25 cellular contexts compared by ENCODE assay signal in the genomic region with DNA sequence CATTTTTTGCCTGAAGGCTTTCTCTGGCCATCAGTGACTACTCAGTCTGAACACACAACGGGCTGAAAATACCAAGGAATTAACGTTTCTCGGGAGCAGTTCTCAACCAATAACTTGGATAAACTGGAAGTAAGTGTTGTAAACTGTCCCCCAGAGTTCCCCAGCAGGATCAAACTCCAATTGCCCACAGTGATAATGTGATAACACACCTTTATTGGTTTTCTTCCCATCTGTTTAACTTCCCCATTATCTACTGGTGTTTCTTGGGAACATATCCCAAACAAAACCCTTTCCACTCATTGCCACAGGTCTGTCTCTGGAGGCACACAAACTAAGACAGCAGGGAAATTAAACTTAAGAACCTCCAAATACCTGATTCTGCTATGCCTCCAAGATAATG.
"Had no signal": no experiment of that assay in that cellular context is flagged by ENCODE, and none has a peak within 500 bp of the region (broad histone marks: within the 10 kb centered on the region; RNA-seq: fewer than 3 reads in every experiment).

No MANE protein-coding gene starts in this region.

- H3K27ac ChIP-seq: esophagus muscularis mucosa, foreskin keratinocyte, heart right ventricle, neural progenitor cell, parathyroid adenoma, right atrium auricular region, testis, tibial artery, upper lobe of left lung had no signal

- H3K27me3 ChIP-seq: foreskin keratinocyte, neural progenitor cell, right atrium auricular region, testis, tibial artery, upper lobe of left lung had no signal

- H3K4me1 ChIP-seq: esophagus muscularis mucosa, prostate gland, right atrium auricular region, testis, tibial artery, upper lobe of left lung had no signal

- H3K36me3 ChIP-seq: esophagus muscularis mucosa, heart right ventricle, neural progenitor cell, prostate gland, right atrium auricular region, tibial artery, upper lobe of left lung had no signal

- ATAC-seq: foreskin keratinocyte; heart right ventricle; left lobe of liver; naive thymus-derived CD4-positive, alpha-beta T cell; sciatic nerve; stimulated activated effector memory CD8-positive, alpha-beta T cell treated with anti-CD3 and anti-CD28 coated beads, Interleukin-12 subunit alpha, Interleukin-12 subunit beta, amount 100 ng/mL, for 72 hours; stimulated activated naive CD8-positive, alpha-beta T cell treated with anti-CD3 and anti-CD28 coated beads, Interleukin-15, Interleukin-2, amounts not matched to agents 100 U/mL and 50 U/mL, for 24 hours had no signal

- H3K4me3 ChIP-seq: esophagus muscularis mucosa, heart right ventricle, lung, neural progenitor cell, prostate gland, right atrium auricular region, testis, tibial artery, upper lobe of left lung had no signal

- H3K9ac ChIP-seq: neural progenitor cell, parathyroid adenoma had no signal

- H3K9me3 ChIP-seq: esophagus muscularis mucosa, heart right ventricle, prostate gland, right atrium auricular region, testis, tibial artery, upper lobe of left lung had no signal

- DNase-seq: effector memory CD4-positive, alpha-beta T cell; foreskin keratinocyte; glutamatergic neuron; heart right ventricle; hypothalamus; immature natural killer cell; islet precursor cell; kidney glomerular epithelial cell; naive thymus-derived CD4-positive, alpha-beta T cell; stimulated activated CD4-positive, alpha-beta T cell treated with anti-CD3 and anti-CD28 coated beads, Interleukin-2, amount 100 ng/mL, for 24 hours; stimulated activated CD4-positive, alpha-beta T cell treated with anti-CD3 and anti-CD28 coated beads, Interleukin-4, amount 100 ng/mL, for 24 hours; stimulated activated naive CD8-positive, alpha-beta T cell treated with anti-CD3 and anti-CD28 coated beads, Interleukin-15, Interleukin-2, amounts not matched to agents 100 U/mL and 50 U/mL, for 24 hours; substantia nigra; testis; tibial artery; upper lobe of left lung had no signal
